In the genomic region with DNA sequence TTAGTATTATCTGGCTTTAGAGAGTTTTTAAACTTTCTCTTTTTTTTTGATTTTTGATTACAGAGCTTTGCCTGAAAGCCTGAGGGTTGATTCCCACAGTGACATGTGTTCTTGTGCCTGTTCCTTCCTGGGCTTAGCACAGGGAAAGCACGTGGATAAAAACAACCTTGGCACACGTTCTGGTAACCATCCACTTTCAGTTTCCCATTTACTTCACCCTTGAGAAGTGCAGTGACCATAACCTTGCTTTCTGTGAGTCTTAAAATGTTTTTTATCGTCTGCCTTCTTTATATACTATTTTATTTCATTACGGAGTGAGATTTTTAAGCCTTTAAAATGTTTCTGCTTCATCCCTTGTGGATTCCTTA, we compare ENCODE assay signal across 11 cellular contexts. TPM values are rescaled to one million over a fixed set of nuclear protein-coding genes. Genes with fewer than 3 reads are reported as not detected.
DNase-seq lines count a peak whose midpoint lies in the region; ATAC-seq and TF ChIP-seq lines count a peak whose summit lies in the region.
"Had no signal": no experiment of that assay in that cellular context is flagged by ENCODE, and none has a peak within 500 bp of the region (broad histone marks: within the 10 kb centered on the region; RNA-seq: fewer than 3 reads in every experiment).

No MANE protein-coding gene starts in this region.

- ATAC-seq in GM19025 (IDR thresholded peaks at IDR 0.05; ENCODE audit: low read depth, unreplicated experiment) (peak; percentile 18), HG02884 (IDR thresholded peaks at IDR 0.05; ENCODE audit: unreplicated experiment) (peak; percentile 21), sciatic nerve (peak; percentile 66)

- TF ChIP-seq EP300 in tibial nerve (IDR thresholded peaks at IDR 0.05) = no peak

- no peak overlapping the region for H3K4me3 ChIP-seq in choroid plexus epithelial cell (ENCODE audit: low read depth, low read length)
- no peak overlapping the region for H3K4me3 ChIP-seq in MG63
- no peak overlapping the region for H3K4me3 ChIP-seq in tibial nerve

- intact Hi-C loops in sciatic nerve (cut with DNase I) = no loop called here
- intact Hi-C loops in posterior vena cava (cut with DNase I) = no loop called here

- H3K27ac ChIP-seq in tibial nerve = peak overlapping the region in 1 of 4 donors; percentile 20

- WGBS in tibial nerve, 2 donors = 56 to 61% methylated on average over 4 of the region's 4 CpGs

- no peaks in the 10 kb centered on the region for H3K36me3 ChIP-seq in MG63
- no peaks in the 10 kb centered on the region for H3K36me3 ChIP-seq in tibial nerve

- no peak for TF ChIP-seq POLR2A in tibial nerve (IDR thresholded peaks at IDR 0.05)

- H3K4me1 ChIP-seq in tibial nerve = peaks cover 0 to 12% (median 2%) of the 10 kb centered on the region in 4 donors

- H3K9me3 ChIP-seq in MG63 (no peaks in the 10 kb centered on the region), tibial nerve (no peaks in the 10 kb centered on the region)

- TF ChIP-seq CTCF in choroid plexus epithelial cell (conservative IDR thresholded peaks at IDR 0.05; ENCODE audit: low read depth, low read length) (no peak), tibial nerve (IDR thresholded peaks at IDR 0.05) (no peak)

- DNase-seq in choroid plexus epithelial cell (ENCODE audit: low read depth) (peak; percentile 46), sciatic nerve (ENCODE audit: low spot score) (no peak), MG63 (no peak), tibial nerve (ENCODE audit: low spot score in 2 of 2) (no peak), posterior vena cava (ENCODE audit: low spot score) (no peak)
- DNase-seq: caudate nucleus, DMS79, NCI-H526 treated with DMSO at 0.1 percent for 48 hours, T-helper 1 cell had no signal

- H3K27me3 ChIP-seq in MG63 (no peaks in the 10 kb centered on the region), tibial nerve (no peaks in the 10 kb centered on the region)

RNA-seq across cellular contexts. Expression of a gene that starts 11.5 kb away (rescaled TPM):
- total RNA-seq in sciatic nerve (3.1 TPM), tibial nerve (1 to 10 TPM in 1 of 4 donors, under 1 TPM in 3; 0.39 to 1.1 (median 0.72) TPM), posterior vena cava (1 to 10 TPM; 1.6 to 2.5 TPM)
- 0.07 and 0.10 TPM in 2 replicates for total RNA-seq in MG63 (2014; rRNA removed; shearing (Covaris generic); ENCODE audit: low replicate concordance)
